8 cellular contexts compared by ENCODE assay signal in the genomic region with DNA sequence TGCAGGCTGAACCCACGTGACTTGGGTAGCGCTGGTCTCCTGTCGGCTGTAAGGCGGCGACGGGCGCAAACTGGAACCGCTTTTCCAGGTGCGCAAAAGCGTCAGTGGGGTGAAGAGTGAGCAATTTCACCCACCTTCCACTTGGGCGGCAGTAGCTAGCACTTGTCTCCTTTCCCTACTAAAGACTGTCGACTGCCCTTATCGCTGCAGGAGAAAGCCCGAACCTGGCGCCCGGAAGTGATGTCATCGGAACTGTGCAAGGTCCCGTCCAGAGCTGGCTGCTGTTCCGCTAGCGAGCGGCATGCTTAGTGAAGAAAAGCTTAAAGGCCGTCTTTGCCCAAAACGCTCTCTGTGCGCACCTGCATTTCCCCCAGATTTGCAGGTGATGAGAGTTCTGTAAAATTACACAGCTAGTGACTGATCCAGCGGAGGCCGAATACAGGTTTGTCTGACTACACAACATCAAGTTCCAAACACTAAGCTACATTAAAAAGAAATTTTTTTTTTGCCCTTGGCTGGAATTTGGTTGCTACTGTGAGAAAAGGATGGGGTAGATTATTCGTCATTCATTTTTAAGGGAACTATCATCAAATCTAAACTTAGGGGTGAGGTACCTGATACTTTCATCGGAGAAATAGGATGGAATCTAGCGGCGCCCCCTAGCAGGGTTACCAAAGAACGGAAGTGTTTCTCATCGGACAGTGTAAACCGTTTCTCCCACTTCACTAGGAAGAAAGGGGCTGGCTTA. TPM values are rescaled to one million over a fixed set of nuclear protein-coding genes. Genes with fewer than 3 reads are reported as not detected.
DNase-seq lines count a peak whose midpoint lies in the region; ATAC-seq and TF ChIP-seq lines count a peak whose summit lies in the region.

A gene with protein sequence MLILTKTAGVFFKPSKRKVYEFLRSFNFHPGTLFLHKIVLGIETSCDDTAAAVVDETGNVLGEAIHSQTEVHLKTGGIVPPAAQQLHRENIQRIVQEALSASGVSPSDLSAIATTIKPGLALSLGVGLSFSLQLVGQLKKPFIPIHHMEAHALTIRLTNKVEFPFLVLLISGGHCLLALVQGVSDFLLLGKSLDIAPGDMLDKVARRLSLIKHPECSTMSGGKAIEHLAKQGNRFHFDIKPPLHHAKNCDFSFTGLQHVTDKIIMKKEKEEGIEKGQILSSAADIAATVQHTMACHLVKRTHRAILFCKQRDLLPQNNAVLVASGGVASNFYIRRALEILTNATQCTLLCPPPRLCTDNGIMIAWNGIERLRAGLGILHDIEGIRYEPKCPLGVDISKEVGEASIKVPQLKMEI (minus strand): TSS at position 242 of the 748 bp plus-strand sequence. CDS start 1,152 bp downstream, outside the sequence.

- DNase-seq in AG08395 (ENCODE audit: low spot score) (peak; percentile 81), NCI-H2196 treated with DMSO at 0.1 percent for 48 hours (lab: John Stamatoyannopoulos, UW; ENCODE audit: unreplicated experiment) (peak; percentile 91), WTC11 (ENCODE audit: low spot score) (peak; percentile 93), cardiac fibroblast (ENCODE audit: low read depth in 2 of 2) (peak; percentile 90 to 94), immature natural killer cell (peak; percentile 86 to 89 (median 88)), smooth muscle cell of the brain vasculature (ENCODE audit: low read depth, low spot score) (peak; percentile 75)

- H3K4me3 ChIP-seq in cardiac fibroblast (replicated peaks in 1 of 2; ENCODE audit: low read depth in 2 of 2, low read length in 2 of 2): peak within 1 kb of the TSS; percentile 75 to 78

- H3K4me1 Mint-ChIP-seq in WTC11 (peaks cover 3% of the 10 kb centered on the region; the same call in 1 of the 2 replicates), immature natural killer cell (peaks cover 12 to 31% of the 10 kb centered on the region in 2 donors)

- peak within 1 kb of the TSS; percentile 96 for H3K27ac Mint-ChIP-seq in WTC11
- peak within 1 kb of the TSS; percentile 96 to 98 (median 98) for H3K27ac Mint-ChIP-seq in immature natural killer cell

- ATAC-seq in GM18873 (IDR thresholded peaks at IDR 0.05; ENCODE audit: low FRiP score, unreplicated experiment) (peak; percentile 96), HG03139 (IDR thresholded peaks at IDR 0.05; ENCODE audit: unreplicated experiment) (peak; percentile 97), WTC11 (peak; percentile 97)

- peak within 1 kb of the TSS; percentile 89 for H3K4me3 Mint-ChIP-seq in WTC11
- H3K4me3 Mint-ChIP-seq in immature natural killer cell: peak within 1 kb of the TSS; percentile 93 to 99 (median 98)

- H3K36me3 Mint-ChIP-seq in WTC11: peaks cover 12% of the 10 kb centered on the region
- peaks cover 5 to 7% (median 6%) of the 10 kb centered on the region in 3 donors for H3K36me3 Mint-ChIP-seq in immature natural killer cell

- no peaks in the 10 kb centered on the region for H3K27me3 Mint-ChIP-seq in WTC11 (ENCODE audit: low read depth)
- H3K27me3 Mint-ChIP-seq in immature natural killer cell (ENCODE audit: low read depth in 3 of 3): peaks cover 2 to 12% (median 10%) of the 10 kb centered on the region in 3 donors

- POLR2A ChIA-PET in WTC11 (lab: Charles Lee): interaction anchor here (0.7 to 1.3 kb wide), 7 partner anchors 9 to 557 kb away, joined by 3 to 15 read pairs (median 4); a partner anchor contains a TSS

- H3K9me3 Mint-ChIP-seq in WTC11: no peaks in the 10 kb centered on the region
- H3K9me3 Mint-ChIP-seq in immature natural killer cell: no peaks in the 10 kb centered on the region

- CTCF ChIA-PET in WTC11 (lab: Charles Lee): interaction anchor here (0.8 to 2.4 kb wide), 23 partner anchors 9 to 557 kb away, joined by 3 to 15 read pairs (median 4); a partner anchor contains a TSS

- TF ChIP-seq CTCF in WTC11 (IDR thresholded peaks at IDR 0.05) (peak; percentile 20; the same call in 1 of the 2 replicates), cardiac fibroblast (IDR thresholded peaks at IDR 0.05; ENCODE audit: low read depth, low read length) (peak; percentile 60)

TF ChIP-seq in WTC11, 78 proteins besides CTCF, POLR2A, EP300 and RAD21 (continues in another document):
- TF ChIP-seq, protein P1, sequence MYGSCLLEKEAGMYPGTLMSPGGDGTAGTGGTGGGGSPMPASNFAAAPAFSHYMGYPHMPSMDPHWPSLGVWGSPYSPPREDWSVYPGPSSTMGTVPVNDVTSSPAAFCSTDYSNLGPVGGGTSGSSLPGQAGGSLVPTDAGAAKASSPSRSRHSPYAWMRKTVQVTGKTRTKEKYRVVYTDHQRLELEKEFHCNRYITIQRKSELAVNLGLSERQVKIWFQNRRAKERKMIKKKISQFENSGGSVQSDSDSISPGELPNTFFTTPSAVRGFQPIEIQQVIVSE (CRISPR knock-in tag; IDR thresholded peaks at IDR 0.05; ENCODE audit: borderline replicate concordance): no peak
- TF ChIP-seq KAT7 (CRISPR knock-in tag; IDR thresholded peaks at IDR 0.05; ENCODE audit: borderline replicate concordance) (0 out of 2 replicates have a peak, but pooled peaks have one; percentile 41), RORB (CRISPR knock-in tag; IDR thresholded peaks at IDR 0.05) (no peak), FOXP1 (CRISPR knock-in tag; IDR thresholded peaks at IDR 0.05; ENCODE audit: borderline replicate concordance) (peak; percentile 25; the same call in 1 of the 2 replicates), JAZF1 (CRISPR knock-in tag; IDR thresholded peaks at IDR 0.05) (no peak), FOXK1 (CRISPR knock-in tag; IDR thresholded peaks at IDR 0.05) (peak; percentile 81), SMAD3 (CRISPR knock-in tag; IDR thresholded peaks at IDR 0.05; ENCODE audit: borderline replicate concordance) (no peak), JUN (CRISPR knock-in tag; IDR thresholded peaks at IDR 0.05) (no peak), ZNF396 (CRISPR knock-in tag; IDR thresholded peaks at IDR 0.05; ENCODE audit: borderline replicate concordance) (no peak), TEAD4 (CRISPR knock-in tag; IDR thresholded peaks at IDR 0.05) (no peak)
- TF ChIP-seq, protein P2, sequence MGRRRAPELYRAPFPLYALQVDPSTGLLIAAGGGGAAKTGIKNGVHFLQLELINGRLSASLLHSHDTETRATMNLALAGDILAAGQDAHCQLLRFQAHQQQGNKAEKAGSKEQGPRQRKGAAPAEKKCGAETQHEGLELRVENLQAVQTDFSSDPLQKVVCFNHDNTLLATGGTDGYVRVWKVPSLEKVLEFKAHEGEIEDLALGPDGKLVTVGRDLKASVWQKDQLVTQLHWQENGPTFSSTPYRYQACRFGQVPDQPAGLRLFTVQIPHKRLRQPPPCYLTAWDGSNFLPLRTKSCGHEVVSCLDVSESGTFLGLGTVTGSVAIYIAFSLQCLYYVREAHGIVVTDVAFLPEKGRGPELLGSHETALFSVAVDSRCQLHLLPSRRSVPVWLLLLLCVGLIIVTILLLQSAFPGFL (CRISPR knock-in tag; IDR thresholded peaks at IDR 0.05; ENCODE audit: borderline replicate concordance): no peak
- TF ChIP-seq, protein P3, sequence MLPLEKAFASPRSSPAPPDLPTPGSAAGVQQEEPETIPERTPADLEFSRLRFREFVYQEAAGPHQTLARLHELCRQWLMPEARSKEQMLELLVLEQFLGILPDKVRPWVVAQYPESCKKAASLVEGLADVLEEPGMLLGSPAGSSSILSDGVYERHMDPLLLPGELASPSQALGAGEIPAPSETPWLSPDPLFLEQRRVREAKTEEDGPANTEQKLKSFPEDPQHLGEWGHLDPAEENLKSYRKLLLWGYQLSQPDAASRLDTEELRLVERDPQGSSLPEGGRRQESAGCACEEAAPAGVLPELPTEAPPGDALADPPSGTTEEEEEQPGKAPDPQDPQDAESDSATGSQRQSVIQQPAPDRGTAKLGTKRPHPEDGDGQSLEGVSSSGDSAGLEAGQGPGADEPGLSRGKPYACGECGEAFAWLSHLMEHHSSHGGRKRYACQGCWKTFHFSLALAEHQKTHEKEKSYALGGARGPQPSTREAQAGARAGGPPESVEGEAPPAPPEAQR (CRISPR knock-in tag; IDR thresholded peaks at IDR 0.05): no peak
- TF ChIP-seq, protein P4, sequence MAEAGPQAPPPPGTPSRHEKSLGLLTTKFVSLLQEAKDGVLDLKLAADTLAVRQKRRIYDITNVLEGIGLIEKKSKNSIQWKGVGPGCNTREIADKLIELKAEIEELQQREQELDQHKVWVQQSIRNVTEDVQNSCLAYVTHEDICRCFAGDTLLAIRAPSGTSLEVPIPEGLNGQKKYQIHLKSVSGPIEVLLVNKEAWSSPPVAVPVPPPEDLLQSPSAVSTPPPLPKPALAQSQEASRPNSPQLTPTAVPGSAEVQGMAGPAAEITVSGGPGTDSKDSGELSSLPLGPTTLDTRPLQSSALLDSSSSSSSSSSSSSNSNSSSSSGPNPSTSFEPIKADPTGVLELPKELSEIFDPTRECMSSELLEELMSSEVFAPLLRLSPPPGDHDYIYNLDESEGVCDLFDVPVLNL (CRISPR knock-in tag; IDR thresholded peaks at IDR 0.05; ENCODE audit: borderline replicate concordance, low read depth): no peak
- TF ChIP-seq, protein P5, sequence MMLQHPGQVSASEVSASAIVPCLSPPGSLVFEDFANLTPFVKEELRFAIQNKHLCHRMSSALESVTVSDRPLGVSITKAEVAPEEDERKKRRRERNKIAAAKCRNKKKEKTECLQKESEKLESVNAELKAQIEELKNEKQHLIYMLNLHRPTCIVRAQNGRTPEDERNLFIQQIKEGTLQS (CRISPR knock-in tag; conservative IDR thresholded peaks at IDR 0.05): no peak
- TF ChIP-seq, protein P6, sequence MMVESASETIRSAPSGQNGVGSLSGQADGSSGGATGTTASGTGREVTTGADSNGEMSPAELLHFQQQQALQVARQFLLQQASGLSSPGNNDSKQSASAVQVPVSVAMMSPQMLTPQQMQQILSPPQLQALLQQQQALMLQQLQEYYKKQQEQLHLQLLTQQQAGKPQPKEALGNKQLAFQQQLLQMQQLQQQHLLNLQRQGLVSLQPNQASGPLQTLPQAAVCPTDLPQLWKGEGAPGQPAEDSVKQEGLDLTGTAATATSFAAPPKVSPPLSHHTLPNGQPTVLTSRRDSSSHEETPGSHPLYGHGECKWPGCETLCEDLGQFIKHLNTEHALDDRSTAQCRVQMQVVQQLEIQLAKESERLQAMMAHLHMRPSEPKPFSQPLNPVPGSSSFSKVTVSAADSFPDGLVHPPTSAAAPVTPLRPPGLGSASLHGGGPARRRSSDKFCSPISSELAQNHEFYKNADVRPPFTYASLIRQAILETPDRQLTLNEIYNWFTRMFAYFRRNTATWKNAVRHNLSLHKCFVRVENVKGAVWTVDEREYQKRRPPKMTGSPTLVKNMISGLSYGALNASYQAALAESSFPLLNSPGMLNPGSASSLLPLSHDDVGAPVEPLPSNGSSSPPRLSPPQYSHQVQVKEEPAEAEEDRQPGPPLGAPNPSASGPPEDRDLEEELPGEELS (CRISPR knock-in tag; IDR thresholded peaks at IDR 0.05): peak; percentile 63; the same call in 1 of the 2 replicates

RNA-seq across cellular contexts. Expression of the gene that starts here (rescaled TPM):
- total RNA-seq in WTC11 (2021): 15.2 to 17.1 TPM (median 16.7 TPM) in 3 replicates
- polyA plus RNA-seq in immature natural killer cell: 10 to 100 TPM in 2 of 3 donors, 1 to 10 TPM in 1; 9.6 to 10.2 (median 10.1) TPM

Comparison
In these comparisons a context has a peak if more than half of its experiments do, and no peak if none do; other contexts are left out.
1. Peak in every context shown above with its lines: DNase-seq, ATAC-seq and H3K4me3 ChIP-seq.